ENCODE assay signal across 8 cellular contexts in the genomic region with DNA sequence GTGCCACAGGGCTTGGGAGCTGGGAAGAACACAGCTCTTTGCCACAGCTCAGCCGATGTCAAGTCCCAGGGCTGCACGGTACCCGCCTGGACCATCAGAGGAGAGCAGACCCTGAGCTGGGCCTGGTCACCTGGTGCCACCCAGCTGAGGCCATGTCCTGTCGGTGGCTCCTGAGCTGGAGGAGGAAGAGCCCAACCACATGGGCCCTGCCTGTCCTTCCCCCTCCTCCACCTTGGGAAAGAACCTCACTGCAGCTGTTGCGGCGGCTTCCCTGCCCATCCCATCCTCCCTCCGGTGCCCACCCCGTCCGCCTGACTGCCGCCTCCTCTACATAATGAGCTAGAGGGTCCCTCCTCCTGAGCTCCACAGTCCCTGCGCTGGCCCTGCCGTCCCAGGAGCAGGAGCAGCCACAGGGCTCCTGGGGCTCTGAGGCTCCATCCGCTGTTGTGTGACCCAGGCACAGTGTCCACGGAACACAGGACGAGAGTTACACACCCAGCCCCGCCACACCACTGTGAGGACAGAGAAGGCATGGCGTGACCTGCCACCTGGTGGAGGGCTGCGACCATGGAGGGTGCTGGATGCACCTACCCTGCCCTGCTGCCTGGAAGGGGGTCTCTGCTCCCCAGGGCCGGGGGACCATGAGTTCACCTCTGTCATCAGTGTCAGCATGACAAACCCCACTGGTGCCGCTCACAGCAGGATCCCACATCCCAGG. TPM values are rescaled to one million over a fixed set of nuclear protein-coding genes. Genes with fewer than 3 reads are reported as not detected.
A peak's percentile ranks its signal among the peaks of the same experiment; 100 is the strongest.
DNase-seq lines count a peak whose midpoint lies in the region; ATAC-seq, FAIRE-seq and TF ChIP-seq lines count a peak whose summit lies in the region.

No MANE protein-coding gene starts in this region.

- no peak overlapping the region for H4K5ac ChIP-seq in H9 (ENCODE audit: insufficient read length, low read depth, low read length)

- no peak overlapping the region for H2BK20ac ChIP-seq in H9 (ENCODE audit: low read depth, low read length, poor library complexity, severe bottlenecking)

- H3K36me3 Mint-ChIP-seq in CD14-positive monocyte (peaks cover 4 to 10% of the 10 kb centered on the region in 2 donors), H9 (ENCODE audit: insufficient read depth in 1 of 3, low read depth in 3 of 3) (peaks cover 0 to 10% (median 5%) of the 10 kb centered on the region in 3 experiments; a peak in 4 of 7 replicates)
- H3K36me3 Mint-ChIP-seq in naive thymus-derived CD8-positive, alpha-beta T cell, result peaks cover 0 to 10% (median 0%) of the 10 kb centered on the region in 3 donors

- no peak overlapping the region for H3K56ac ChIP-seq in H9 (ENCODE audit: insufficient read length, low read depth, low read length)

- H4K91ac ChIP-seq in H9 (ENCODE audit: insufficient read length, low read depth, low read length), result no peak overlapping the region

- intact Hi-C loops in CD14-positive monocyte (cut with micrococcal nuclease), result loop anchor here in 1 of 2 donors (10.0 kb wide), 1 partner anchor 145 kb away; no protein-coding TSS in a partner anchor

- H3K27ac ChIP-seq in H9 (ENCODE audit: insufficient read length, low read depth, low read length) (no peak overlapping the region), small intestine (ENCODE audit: low read depth in 1 of 2, low read length in 1 of 2) (no peak overlapping the region)

- no peaks in the 10 kb centered on the region for H3K79me1 ChIP-seq in H9 (ENCODE audit: insufficient read depth, low read depth, low read length, poor library complexity, severe bottlenecking)

- H3K27me3 ChIP-seq in H9 (ENCODE audit: insufficient read depth, low read length) (no peaks in the 10 kb centered on the region), small intestine (ENCODE audit: control insufficient read depth in 2 of 2, insufficient read depth in 2 of 2, low read length in 2 of 2) (no peaks in the 10 kb centered on the region)

- H3K4me3 Mint-ChIP-seq in CD14-positive monocyte (peak overlapping the region in 1 of 2 donors; percentile 57), H9 (no peak overlapping the region)
- H3K4me3 Mint-ChIP-seq in naive thymus-derived CD8-positive, alpha-beta T cell, result peak overlapping the region in 7 of 10 donors; percentile 51 to 65 (median 59)

- no peak overlapping the region for H3T11ph ChIP-seq in H9 (ENCODE audit: low read length)

- no peak overlapping the region for H2BK15ac ChIP-seq in H9 (ENCODE audit: low read depth, low read length)

- peaks cover 2% of the 10 kb centered on the region in 2 donors for H3K36me3 ChIP-seq in small intestine (ENCODE audit: control insufficient read depth in 2 of 2, insufficient read depth in 2 of 2, low read length in 2 of 2)

- H3K9me3 ChIP-seq in H9 (ENCODE audit: control insufficient read depth, low read depth, low read length) (no peaks in the 10 kb centered on the region), small intestine (ENCODE audit: control insufficient read depth, low read depth) (no peaks in the 10 kb centered on the region)

- H4K20me1 ChIP-seq in H9 (ENCODE audit: control insufficient read depth, insufficient read depth, insufficient read length), result no peaks in the 10 kb centered on the region

- WGBS in H9 (ENCODE audit: extremely low coverage, insufficient read length, low lambda C conversion rate), result no CpG with 5 or more reads among the region's 20 CpGs
- WGBS in small intestine, 3 donors, result 30 to 34% (median 32%) methylated on average over 20 of the region's 20 CpGs

- DNase-seq in CD14-positive monocyte (ENCODE audit: low spot score), result no peak
- DNase-seq in H9, result peak; percentile 74
- DNase-seq in UCSD-AML1 (lab: John Stamatoyannopoulos, UW; ENCODE audit: unreplicated experiment), result peak; percentile 50
- DNase-seq in ecto neural progenitor cell (ENCODE audit: low spot score), result peak; percentile 72
- DNase-seq in naive thymus-derived CD8-positive, alpha-beta T cell, result peak in 9 of 10 donors; percentile 15 to 78 (median 45)
- DNase-seq in small intestine, result no peak
- no peak for DNase-seq in AML-193 (lab: John Stamatoyannopoulos, UW)

- no peak overlapping the region for H3K9ac ChIP-seq in H9 (ENCODE audit: extremely low read depth, insufficient read length, low read length)

- H3K23me2 ChIP-seq in H9 (ENCODE audit: insufficient read length, low read depth, low read length, poor library complexity, severe bottlenecking), result no peaks in the 10 kb centered on the region

- TF ChIP-seq CTCF in CD14-positive monocyte (IDR thresholded peaks at IDR 0.05) (peak; percentile 37), H9 (conservative IDR thresholded peaks at IDR 0.05) (peak; percentile 64)

- H3K4me3 ChIP-seq in small intestine (ENCODE audit: low read depth in 1 of 2, low read length in 2 of 2), result no peak overlapping the region

- no peak overlapping the region for H2AFZ ChIP-seq in H9 (ENCODE audit: low read length)

- H3K14ac ChIP-seq in H9 (ENCODE audit: insufficient read depth, low read length), result no peak overlapping the region; the same call in 1 of the 2 replicates

- H3K79me2 ChIP-seq in H9 (ENCODE audit: insufficient read depth, low read length), result no peaks in the 10 kb centered on the region

- H3K4me1 ChIP-seq in H9 (ENCODE audit: insufficient read depth, low read length) (no peaks in the 10 kb centered on the region), small intestine (ENCODE audit: control insufficient read depth in 2 of 2, insufficient read depth in 1 of 2, low read depth in 1 of 2, low read length in 1 of 2) (no peaks in the 10 kb centered on the region)

- H3K4me1 Mint-ChIP-seq in CD14-positive monocyte, result peaks cover 11% of the 10 kb centered on the region
- H3K4me1 Mint-ChIP-seq in H9, result peaks cover 5 to 6% of the 10 kb centered on the region in 2 experiments
- peaks cover 7 to 21% (median 12%) of the 10 kb centered on the region in 4 donors for H3K4me1 Mint-ChIP-seq in naive thymus-derived CD8-positive, alpha-beta T cell

- no peak overlapping the region for H3K23ac ChIP-seq in H9 (ENCODE audit: insufficient read length, low read depth, low read length)

- ATAC-seq in naive thymus-derived CD8-positive, alpha-beta T cell, result peak; percentile 74 to 81
- ATAC-seq in HG02588 (IDR thresholded peaks at IDR 0.05; ENCODE audit: unreplicated experiment), result no peak

- peaks cover 0 to 1% (median 0%) of the 10 kb centered on the region in 7 donors for H3K9me3 Mint-ChIP-seq in CD14-positive monocyte
- no peaks in the 10 kb centered on the region; a peak in 1 of 5 replicates for H3K9me3 Mint-ChIP-seq in H9
- H3K9me3 Mint-ChIP-seq in naive thymus-derived CD8-positive, alpha-beta T cell, result no peaks in the 10 kb centered on the region

- H4K8ac ChIP-seq in H9 (replicated peaks; ENCODE audit: insufficient read length, low read depth, low read length), result no peak overlapping the region

- no peak for FAIRE-seq in small intestine (lab: Jason Lieb, UNC)

- no peak overlapping the region for H3K4me2 ChIP-seq in H9 (ENCODE audit: insufficient read depth, insufficient read length, low read length)

- H3K4ac ChIP-seq in H9 (ENCODE audit: low read depth, low read length), result no peak overlapping the region

- H3K27ac Mint-ChIP-seq in CD14-positive monocyte (no peak overlapping the region), H9 (no peak overlapping the region)
- peak overlapping the region in 7 of 10 donors; percentile 3 to 87 (median 57) for H3K27ac Mint-ChIP-seq in naive thymus-derived CD8-positive, alpha-beta T cell

- POLR2A ChIA-PET in naive thymus-derived CD8-positive, alpha-beta T cell (lab: Charles Lee), result interaction anchor here (1.2 to 1.3 kb wide), 2 partner anchors 82 to 543 kb away, joined by 3 read pairs; no protein-coding TSS in a partner anchor

- H2BK5ac ChIP-seq in H9 (ENCODE audit: insufficient read length, low read length), result no peak overlapping the region

- no peak overlapping the region for H2BK12ac ChIP-seq in H9 (ENCODE audit: insufficient read length, low read depth, low read length)

- H2AK5ac ChIP-seq in H9 (ENCODE audit: insufficient read length, low read length), result no peak overlapping the region

- H2BK120ac ChIP-seq in H9 (ENCODE audit: low read depth, low read length, poor library complexity, severe bottlenecking), result no peak overlapping the region

- no peak overlapping the region for H3K18ac ChIP-seq in H9 (ENCODE audit: insufficient read length, low read depth, low read length)

- H3K27me3 Mint-ChIP-seq in CD14-positive monocyte (ENCODE audit: low read depth in 3 of 3) (peaks cover 0 to 27% (median 25%) of the 10 kb centered on the region in 3 donors), H9 (ENCODE audit: low read depth) (peaks cover 3% of the 10 kb centered on the region)
- peaks cover 0 to 2% (median 0%) of the 10 kb centered on the region in 5 donors for H3K27me3 Mint-ChIP-seq in naive thymus-derived CD8-positive, alpha-beta T cell

RNA-seq across cellular contexts. Expression of gene CHMP6, which starts 21.4 kb away (rescaled TPM):
- polyA plus RNA-seq in CD14-positive monocyte, result 10 to 100 TPM; 44.1 to 44.8 TPM
- 23.4 and 25.0 TPM in 2 replicates for total RNA-seq in H9 (2021)
- 10 to 100 TPM; 40.1 to 47.6 TPM for total RNA-seq in naive thymus-derived CD8-positive, alpha-beta T cell
- 10 to 100 TPM; 41.3 to 43.2 (median 41.6) TPM for polyA plus RNA-seq in naive thymus-derived CD8-positive, alpha-beta T cell
- polyA plus RNA-seq in small intestine, result 10 to 100 TPM; 29.0 to 35.8 (median 34.6) TPM

Comparison
In these comparisons a context has a peak if more than half of its experiments do, and no peak if none do; other contexts are left out.
1. DNase-seq: peak in H9 (single experiment), UCSD-AML1 (single experiment), ecto neural progenitor cell (single experiment) and naive thymus-derived CD8-positive, alpha-beta T cell (9 of 10); none in CD14-positive monocyte (single experiment), small intestine (single experiment) and AML-193 (0 of 2).
2. H3K27ac Mint-ChIP-seq: peak in naive thymus-derived CD8-positive, alpha-beta T cell (7 of 10); none in CD14-positive monocyte (0 of 7) and H9 (0 of 3).
3. H3K4me3 Mint-ChIP-seq: peak in naive thymus-derived CD8-positive, alpha-beta T cell (7 of 10); none in H9 (0 of 2).